8 cellular contexts compared by ENCODE assay signal in genomic region chr14:89954045-89955021, GRCh38. TPM values are rescaled to one million over a fixed set of nuclear protein-coding genes. Genes with fewer than 3 reads are reported as not detected.
A peak's percentile ranks its signal among the peaks of the same experiment; 100 is the strongest.
DNase-seq lines count a peak whose midpoint lies in the region; ATAC-seq and TF ChIP-seq lines count a peak whose summit lies in the region.

Gene EFCAB11 (minus strand): TSS chr14:89954730. CDS start chr14:89954660, 70 bp downstream.

- peak within 1 kb of the TSS; percentile 94 for H3K4me3 Mint-ChIP-seq in activated T-cell treated with anti-CD3 and anti-CD28 coated beads, Interleukin-2, amount 50 U/mL, for 4 hours

- H3K36me3 Mint-ChIP-seq in activated T-cell treated with anti-CD3 and anti-CD28 coated beads, Interleukin-2, amount 50 U/mL, for 4 hours (ENCODE audit: insufficient read depth), result peaks cover 23% of the 10 kb centered on the region

- H3K9ac ChIP-seq in mucosa of stomach (ENCODE audit: low read length), result peak within 1 kb of the TSS; percentile 77

- peaks cover 21% of the 10 kb centered on the region for H3K79me2 ChIP-seq in PC-9 (ENCODE audit: low read depth)

- CTCF ChIA-PET in PC-9 (lab: Charles Lee), result interaction anchor here (1.0 kb wide), 1 partner anchor 281 kb away, joined by 4 read pairs; no protein-coding TSS in a partner anchor

- no peaks in the 10 kb centered on the region for H3K9me3 Mint-ChIP-seq in activated T-cell treated with anti-CD3 and anti-CD28 coated beads, Interleukin-2, amount 50 U/mL, for 4 hours

- POLR2A ChIA-PET in PC-9 (lab: Charles Lee; ENCODE audit: unreplicated experiment), result no interaction called here

- H2AFZ ChIP-seq in PC-9, result peak within 1 kb of the TSS; percentile 94

- BruUV-seq in PC-9 (replicated peaks; lab: Mats Ljungman, UMichigan), result TSS peak; percentile 59

- 3% methylated on average over 44 of the region's 44 CpGs for WGBS in esophagus, 2 donors

- peak; percentile 84 for ATAC-seq in GM21717 (IDR thresholded peaks at IDR 0.05; ENCODE audit: unreplicated experiment)
- peak; percentile 79 to 82 for ATAC-seq in activated T-cell treated with anti-CD3 and anti-CD28 coated beads, Interleukin-2, amount 50 U/mL, for 4 hours

- H4K20me1 ChIP-seq in PC-9 (ENCODE audit: insufficient read depth), result no peaks in the 10 kb centered on the region

- H3K27me3 Mint-ChIP-seq in activated T-cell treated with anti-CD3 and anti-CD28 coated beads, Interleukin-2, amount 50 U/mL, for 4 hours (ENCODE audit: low read depth), result no peaks in the 10 kb centered on the region

- DNase-seq in DMS53 treated with DMSO at 0.1 percent for 48 hours (lab: John Stamatoyannopoulos, UW; ENCODE audit: unreplicated experiment), result peak; percentile 95
- DNase-seq in KBM-7, result peak; percentile 99
- peak; percentile 83 to 93 for DNase-seq in PC-9
- DNase-seq in activated T-cell treated with anti-CD3 and anti-CD28 coated beads, Interleukin-2, amount 50 U/mL, for 4 hours, result peak; percentile 89
- peak; percentile 86 to 88 for DNase-seq in stimulated activated CD8-positive, alpha-beta memory T cell treated with anti-CD3 and anti-CD28 coated beads, Interleukin-7, amount 100 ng/mL, for 1 hour (ENCODE audit: low read depth in 2 of 2)

- H3K4me3 ChIP-seq in PC-9 (peak within 1 kb of the TSS; percentile 66), esophagus (ENCODE audit: low read depth in 1 of 2, low read length in 2 of 2) (peak within 1 kb of the TSS; percentile 71 to 90), mucosa of stomach (ENCODE audit: low read length) (peak within 1 kb of the TSS; percentile 76)

- intact Hi-C loops in PC-9 (cut with micrococcal nuclease; ENCODE audit: unreplicated experiment), result loop anchor here (10.0 kb wide), 1 partner anchor 800 kb away; no protein-coding TSS in a partner anchor

- in situ Hi-C loops in KBM-7 (cut with MboI; ENCODE audit: low pct_unique_long_range_greater_than_20kb, low sequenced_read_pairs), result no loop called here

- H3K4me1 Mint-ChIP-seq in activated T-cell treated with anti-CD3 and anti-CD28 coated beads, Interleukin-2, amount 50 U/mL, for 4 hours (ENCODE audit: low read depth), result peaks cover 36% of the 10 kb centered on the region

- peak within 1 kb of the TSS; percentile 81 for H3K4me2 ChIP-seq in PC-9

- H3K4me1 ChIP-seq in PC-9 (replicated peaks; ENCODE audit: insufficient read depth) (peaks cover 20% of the 10 kb centered on the region; the same call in 1 of the 2 replicates), esophagus (ENCODE audit: control insufficient read depth in 2 of 2, insufficient read depth in 2 of 2, low read length in 1 of 2) (peaks cover 0 to 2% of the 10 kb centered on the region in 2 donors), mucosa of stomach (ENCODE audit: control insufficient read depth, insufficient read depth, low read length) (peaks cover 14% of the 10 kb centered on the region)

- H3F3A ChIP-seq in PC-9 (ENCODE audit: insufficient read depth, low read depth), result peaks cover 9% of the 10 kb centered on the region; the same call in 1 of the 2 replicates

- H3K9me3 ChIP-seq in PC-9 (ENCODE audit: insufficient read depth, low read depth) (no peaks in the 10 kb centered on the region), esophagus (ENCODE audit: control insufficient read depth in 2 of 2, insufficient read depth in 1 of 2, low read depth in 1 of 2, low read length in 1 of 2) (peaks cover 0 to 2% of the 10 kb centered on the region in 2 donors), mucosa of stomach (ENCODE audit: control insufficient read depth, low read length) (no peaks in the 10 kb centered on the region)

- TF ChIP-seq CTCF in PC-9 (conservative IDR thresholded peaks at IDR 0.05), result peak; percentile 38; the same call in 1 of the 2 replicates

- no peaks in the 10 kb centered on the region for H3K36me3 ChIP-seq in PC-9 (ENCODE audit: low read depth)
- peaks cover 0 to 11% of the 10 kb centered on the region in 2 donors for H3K36me3 ChIP-seq in esophagus (ENCODE audit: control insufficient read depth in 2 of 2, insufficient read depth in 2 of 2, low read length in 1 of 2)
- H3K36me3 ChIP-seq in mucosa of stomach (ENCODE audit: control insufficient read depth, insufficient read depth, low read length), result no peaks in the 10 kb centered on the region

- H3K9me2 ChIP-seq in PC-9 (ENCODE audit: insufficient read depth), result no peaks in the 10 kb centered on the region

- H3K27ac ChIP-seq in PC-9, result peak within 1 kb of the TSS; percentile 44
- peak within 1 kb of the TSS; percentile 78 to 85 for H3K27ac ChIP-seq in esophagus (ENCODE audit: low read depth in 2 of 2, low read length in 1 of 2)

- H3K27me3 ChIP-seq in PC-9 (ENCODE audit: insufficient read depth, low read depth) (no peaks in the 10 kb centered on the region), esophagus (ENCODE audit: control insufficient read depth in 1 of 2, insufficient read depth in 2 of 2, low read length in 2 of 2) (no peaks in the 10 kb centered on the region), mucosa of stomach (ENCODE audit: control insufficient read depth, insufficient read depth, low read length) (no peaks in the 10 kb centered on the region)

RNA-seq across cellular contexts. Expression of gene EFCAB11, which starts in this region (rescaled TPM):
- total RNA-seq in PC-9 (2021), result 8.4 and 10.3 TPM in 2 replicates
- 1 to 10 TPM; 4.3 to 6.0 (median 5.2) TPM for total RNA-seq in activated T-cell treated with anti-CD3 and anti-CD28 coated beads, Interleukin-2, amount 50 U/mL, for 4 hours
- polyA plus RNA-seq in esophagus, result 1 to 10 TPM; 6.2 to 6.3 TPM

Comparison
In these comparisons a context has a peak if more than half of its experiments do, and no peak if none do; other contexts are left out.
1. Peak in every context shown above with its lines: DNase-seq, ATAC-seq, H3K4me3 ChIP-seq and H3K27ac ChIP-seq.